Comparison of ENCODE assay signal across 20 cellular contexts in genomic region chr10:103657061-103657591, GRCh38.
DNase-seq lines count a peak whose midpoint lies in the region; ATAC-seq and TF ChIP-seq lines count a peak whose summit lies in the region.
"Had no signal": no experiment of that assay in that cellular context is flagged by ENCODE, and none has a peak within 500 bp of the region (broad histone marks: within the 10 kb centered on the region; RNA-seq: fewer than 3 reads in every experiment).

No MANE protein-coding gene starts in this region.

- no peak for TF ChIP-seq EP300 in tibial nerve (IDR thresholded peaks at IDR 0.05)

- TF ChIP-seq CTCF in natural killer cell (IDR thresholded peaks at IDR 0.05), result no peak
- TF ChIP-seq CTCF in endothelial cell (IDR thresholded peaks at IDR 0.05; ENCODE audit: unreplicated experiment), result no peak
- TF ChIP-seq CTCF in tibial nerve (IDR thresholded peaks at IDR 0.05), result no peak

- H3K9me3 ChIP-seq in tibial nerve, result peaks cover 0 to 9% (median 0%) of the 10 kb centered on the region in 4 donors
- H3K9me3 ChIP-seq: BE2C had no signal

- no peak for ATAC-seq in natural killer cell
- no peak for ATAC-seq in natural killer cell treated with Interleukin-12 subunit alpha and Interleukin-12 subunit beta and Interleukin-15 and Interleukin-18, amount 100 ng/mL, for 72 hours
- no peak for ATAC-seq in GM18498 (IDR thresholded peaks at IDR 0.05; ENCODE audit: unreplicated experiment)
- no peak for ATAC-seq in HG03342 (IDR thresholded peaks at IDR 0.05; ENCODE audit: unreplicated experiment)
- ATAC-seq: K562 had no signal

- DNase-seq in natural killer cell (no peak), HT1080 (ENCODE audit: low read depth) (peak; percentile 66), endothelial cell (ENCODE audit: low spot score) (no peak), tibial nerve (ENCODE audit: low spot score in 2 of 2) (no peak)
- no peak for DNase-seq in natural killer cell treated with Interleukin-12 subunit alpha and Interleukin-12 subunit beta and Interleukin-15 and Interleukin-18, amount 100 ng/mL, for 72 hours (ENCODE audit: low spot score)
- no peak for DNase-seq in effector CD8-positive, alpha-beta T cell (lab: John Stamatoyannopoulos, UW)
- DNase-seq: ACHN; BE2C; C1 segment of cervical spinal cord; CD4-positive, CD25-positive, alpha-beta regulatory T cell; CD8-positive, alpha-beta memory T cell; COR-L47; DMS 273 treated with DMSO at 0.1 percent for 48 hours; DND-41; EL; H9; IMR-90 had no signal

- H3K4me1 ChIP-seq in tibial nerve, result peaks cover 0 to 72% (median 39%) of the 10 kb centered on the region in 4 donors

- peaks cover 0 to 3% of the 10 kb centered on the region in 2 donors for H3K9me3 Mint-ChIP-seq in natural killer cell
- no peaks in the 10 kb centered on the region for H3K9me3 Mint-ChIP-seq in natural killer cell treated with Interleukin-12 subunit alpha and Interleukin-12 subunit beta and Interleukin-15 and Interleukin-18, amount 100 ng/mL, for 72 hours
- H3K9me3 Mint-ChIP-seq in endothelial cell (ENCODE audit: unreplicated experiment), result no peaks in the 10 kb centered on the region
- H3K9me3 Mint-ChIP-seq: CD8-positive, alpha-beta memory T cell had no signal

- 89 to 96% methylated on average over 4 of the region's 4 CpGs for WGBS in tibial nerve, 2 donors

- intact Hi-C loops in natural killer cell (cut with micrococcal nuclease), result no loop called here

- H3K4me1 Mint-ChIP-seq in natural killer cell (peaks cover 8 to 13% of the 10 kb centered on the region in 2 donors), endothelial cell (ENCODE audit: unreplicated experiment) (peaks cover 13% of the 10 kb centered on the region)
- peaks cover 0 to 10% of the 10 kb centered on the region in 2 donors for H3K4me1 Mint-ChIP-seq in natural killer cell treated with Interleukin-12 subunit alpha and Interleukin-12 subunit beta and Interleukin-15 and Interleukin-18, amount 100 ng/mL, for 72 hours (ENCODE audit: low read depth in 2 of 2)

- peaks cover 0 to 27% (median 0%) of the 10 kb centered on the region in 3 donors for H3K36me3 ChIP-seq in tibial nerve
- H3K36me3 ChIP-seq: BE2C had no signal

- H3K27me3 Mint-ChIP-seq in natural killer cell (ENCODE audit: low read depth in 2 of 2), result no peaks in the 10 kb centered on the region
- no peaks in the 10 kb centered on the region for H3K27me3 Mint-ChIP-seq in natural killer cell treated with Interleukin-12 subunit alpha and Interleukin-12 subunit beta and Interleukin-15 and Interleukin-18, amount 100 ng/mL, for 72 hours
- H3K27me3 Mint-ChIP-seq in endothelial cell (ENCODE audit: unreplicated experiment), result peaks cover 7% of the 10 kb centered on the region
- H3K27me3 Mint-ChIP-seq: CD4-positive, CD25-positive, alpha-beta regulatory T cell; CD8-positive, alpha-beta memory T cell had no signal

- peak overlapping the region; percentile 22 for H3K4me3 Mint-ChIP-seq in natural killer cell
- H3K4me3 Mint-ChIP-seq in natural killer cell treated with Interleukin-12 subunit alpha and Interleukin-12 subunit beta and Interleukin-15 and Interleukin-18, amount 100 ng/mL, for 72 hours, result no peak overlapping the region
- peak overlapping the region; percentile 47 for H3K4me3 Mint-ChIP-seq in endothelial cell (ENCODE audit: unreplicated experiment)
- H3K4me3 Mint-ChIP-seq: H9 had no signal

- H3K36me3 Mint-ChIP-seq in natural killer cell, result no peaks in the 10 kb centered on the region
- H3K36me3 Mint-ChIP-seq in natural killer cell treated with Interleukin-12 subunit alpha and Interleukin-12 subunit beta and Interleukin-15 and Interleukin-18, amount 100 ng/mL, for 72 hours, result no peaks in the 10 kb centered on the region
- H3K36me3 Mint-ChIP-seq in endothelial cell (ENCODE audit: low read depth, unreplicated experiment), result peaks cover 32% of the 10 kb centered on the region

- TF ChIP-seq POLR2A in tibial nerve (IDR thresholded peaks at IDR 0.05), result no peak

- no peaks in the 10 kb centered on the region for H3K27me3 ChIP-seq in tibial nerve
- H3K27me3 ChIP-seq: BE2C had no signal

- no peak overlapping the region for H3K27ac Mint-ChIP-seq in natural killer cell
- H3K27ac Mint-ChIP-seq in natural killer cell treated with Interleukin-12 subunit alpha and Interleukin-12 subunit beta and Interleukin-15 and Interleukin-18, amount 100 ng/mL, for 72 hours, result no peak overlapping the region
- H3K27ac Mint-ChIP-seq in endothelial cell (ENCODE audit: unreplicated experiment), result no peak overlapping the region
- H3K27ac Mint-ChIP-seq: H9 had no signal

- H3K4me3 ChIP-seq in tibial nerve, result no peak overlapping the region
- H3K4me3 ChIP-seq: K562 had no signal

- peak overlapping the region; percentile 29 to 99 (median 82) for H3K27ac ChIP-seq in tibial nerve
